Comparison of ENCODE assay signal across 8 cellular contexts in the genomic region with DNA sequence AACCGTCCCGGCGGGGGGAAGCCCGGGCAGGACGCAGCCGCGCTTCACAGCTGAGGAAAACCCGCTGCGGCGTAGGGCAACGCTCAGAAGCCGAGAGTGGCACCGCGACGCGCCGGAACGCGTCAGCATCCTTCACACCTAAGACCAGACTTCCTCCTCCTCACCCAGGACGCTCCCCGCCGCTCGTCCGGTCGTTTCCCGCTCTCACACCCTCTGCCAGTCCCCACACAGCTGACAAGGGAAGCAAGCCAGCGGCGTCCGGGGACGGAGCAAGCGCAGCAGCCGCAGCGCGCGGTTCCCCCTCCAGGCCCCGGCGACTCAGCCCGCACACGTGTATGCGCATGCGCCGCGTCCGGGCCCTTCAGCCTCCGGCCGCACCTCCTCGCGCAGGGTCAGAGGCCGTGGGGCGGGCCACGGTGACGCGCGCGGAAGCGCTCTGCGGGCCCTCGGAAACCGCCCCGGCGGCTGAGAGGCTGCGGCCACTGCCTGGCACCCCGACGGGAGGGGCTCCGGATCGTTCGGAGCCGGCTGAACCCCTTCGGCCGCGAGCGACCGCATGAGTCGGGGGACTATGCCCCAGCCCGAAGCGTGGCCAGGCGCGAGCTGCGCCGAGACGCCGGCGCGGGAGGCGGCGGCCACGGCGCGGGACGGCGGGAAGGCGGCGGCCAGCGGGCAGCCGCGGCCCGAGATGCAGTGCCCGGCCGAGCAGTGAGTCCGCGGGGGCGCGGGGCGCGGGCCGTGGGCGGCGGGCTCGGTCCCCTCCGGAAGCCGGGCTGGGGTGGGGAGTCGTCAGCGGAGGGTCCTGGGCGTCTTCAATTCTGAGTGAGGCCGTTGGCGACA. TPM values are rescaled to one million over a fixed set of nuclear protein-coding genes. Genes with fewer than 3 reads are reported as not detected.
A peak's percentile ranks its signal among the peaks of the same experiment; 100 is the strongest.
DNase-seq lines count a peak whose midpoint lies in the region; ATAC-seq, FAIRE-seq and TF ChIP-seq lines count a peak whose summit lies in the region.

TSS of gene OTULIN (plus strand) at position 449 of the 840 bp plus-strand sequence. CDS start at position 557, 108 bp downstream.

- CTCF ChIA-PET in A673 (lab: Charles Lee) = no interaction called here

- peak within 1 kb of the TSS; percentile 93 to 99 (median 97) for H3K27ac Mint-ChIP-seq in immature natural killer cell

- ATAC-seq in GM18861 (IDR thresholded peaks at IDR 0.05; ENCODE audit: unreplicated experiment) (peak; percentile 55), HG03095 (IDR thresholded peaks at IDR 0.05; ENCODE audit: unreplicated experiment) (peak; percentile 55)

- BruUV-seq in A673 (replicated peaks; lab: Mats Ljungman, UMichigan) = no TSS peak

- TF ChIP-seq POLR2A in spleen (IDR thresholded peaks at IDR 0.05) = peak; percentile 49 to 75 (median 73)

- DNase-seq in A673 (ENCODE audit: low spot score) = peak; percentile 85
- peak; percentile 84 for DNase-seq in NCI-H2171 (lab: John Stamatoyannopoulos, UW)
- DNase-seq in bronchial epithelial cell (ENCODE audit: low read depth) = peak; percentile 81
- DNase-seq in immature natural killer cell = peak; percentile 96
- DNase-seq in spleen = peak; percentile 98

- no peak for FAIRE-seq in bronchial epithelial cell (lab: Jason Lieb, UNC)

- intact Hi-C loops in A673 (cut with micrococcal nuclease; ENCODE audit: unreplicated experiment) = no loop called here
- intact Hi-C loops in spleen (cut with DNase I; ENCODE audit: low total_unique reads) = no loop called here

- H3K9me3 ChIP-seq in A673 (ENCODE audit: low read depth, low read length, poor library complexity, severe bottlenecking) = no peaks in the 10 kb centered on the region
- H3K9me3 ChIP-seq in spleen = no peaks in the 10 kb centered on the region

- peaks cover 53 to 64% of the 10 kb centered on the region in 2 donors for H3K4me1 Mint-ChIP-seq in immature natural killer cell

- TF ChIP-seq CTCF in A673 (conservative IDR thresholded peaks at IDR 0.05; ENCODE audit: low read depth, low read length) (no peak), WI38 (IDR thresholded peaks at IDR 0.05; ENCODE audit: low read depth, low read length) (no peak), bronchial epithelial cell (IDR thresholded peaks at IDR 0.05; ENCODE audit: insufficient read depth, low read length, severe bottlenecking) (no peak), spleen (IDR thresholded peaks at IDR 0.05 in 8 of 11, conservative IDR thresholded peaks at IDR 0.05 in 3 of 11) (peak in 4 of 11 experiments; percentile 16 to 31 (median 26))

- WGBS in spleen, 5 donors = 0 to 1% (median 0%) methylated on average over 51 to 116 of the region's 116 CpGs

- H3K36me3 ChIP-seq in A673 (ENCODE audit: insufficient read depth, low read length, poor library complexity, severe bottlenecking) (no peaks in the 10 kb centered on the region), bronchial epithelial cell (ENCODE audit: control insufficient read depth, insufficient read depth, low read length) (no peaks in the 10 kb centered on the region), spleen (peaks cover 0 to 6% (median 0%) of the 10 kb centered on the region in 6 donors)

- H3K36me3 Mint-ChIP-seq in immature natural killer cell = no peaks in the 10 kb centered on the region

- H3K4me1 ChIP-seq in A673 (ENCODE audit: insufficient read depth, low read length, poor library complexity, severe bottlenecking) (peaks cover 21% of the 10 kb centered on the region), spleen (peaks cover 40 to 62% (median 57%) of the 10 kb centered on the region in 6 donors)

- peaks cover 15 to 30% (median 15%) of the 10 kb centered on the region in 3 donors for H3K27me3 Mint-ChIP-seq in immature natural killer cell (ENCODE audit: low read depth in 3 of 3)

- no peaks in the 10 kb centered on the region for H3K9me3 Mint-ChIP-seq in immature natural killer cell

- POLR2A ChIA-PET in A673 (lab: Charles Lee; ENCODE audit: low non-redundant PET) = no interaction called here

- peak within 1 kb of the TSS; percentile 90 for H3K4me3 ChIP-seq in A673 (ENCODE audit: low read depth, low read length, poor library complexity, severe bottlenecking)
- H3K4me3 ChIP-seq in WI38 (ENCODE audit: low read depth, low read length) = peak within 1 kb of the TSS; percentile 76
- peak within 1 kb of the TSS; percentile 66 for H3K4me3 ChIP-seq in bronchial epithelial cell (ENCODE audit: low read depth, low read length)
- H3K4me3 ChIP-seq in spleen = peak within 1 kb of the TSS; percentile 52 to 92 (median 68)

- H3K27ac ChIP-seq in A673 (ENCODE audit: low read depth, low read length, poor library complexity, severe bottlenecking) = peak within 1 kb of the TSS; percentile 50
- H3K27ac ChIP-seq in spleen = peak within 1 kb of the TSS; percentile 89 to 98 (median 94)

- peak within 1 kb of the TSS; percentile 94 to 97 (median 95) for H3K4me3 Mint-ChIP-seq in immature natural killer cell

- H3K27me3 ChIP-seq in A673 (replicated peaks; ENCODE audit: insufficient read depth, low read depth, low read length, poor library complexity) = no peaks in the 10 kb centered on the region
- H3K27me3 ChIP-seq in bronchial epithelial cell (ENCODE audit: control insufficient read depth, insufficient read depth, low read length) = no peaks in the 10 kb centered on the region
- H3K27me3 ChIP-seq in spleen (replicated peaks in 1 of 7) = no peaks in the 10 kb centered on the region

RNA-seq across cellular contexts. Expression of gene OTULIN, which starts in this region (rescaled TPM):
- total RNA-seq in A673 (2021) (20.0 and 23.5 TPM in 2 replicates), bronchial epithelial cell (19.6 and 36.6 TPM in 2 replicates), spleen (10 to 100 TPM; 30.1 to 53.7 (median 38.0) TPM)
- polyA plus RNA-seq in immature natural killer cell (10 to 100 TPM; 15.4 to 23.8 (median 20.4) TPM), spleen (1 to 10 TPM; 2.7 to 7.7 (median 4.7) TPM)

Comparison
In these comparisons a context has a peak if more than half of its experiments do, and no peak if none do; other contexts are left out.
1. Peak in every context shown above with its lines: DNase-seq, ATAC-seq, H3K4me3 ChIP-seq and H3K27ac ChIP-seq.